ENCODE assay signal across 11 cellular contexts in the genomic region with DNA sequence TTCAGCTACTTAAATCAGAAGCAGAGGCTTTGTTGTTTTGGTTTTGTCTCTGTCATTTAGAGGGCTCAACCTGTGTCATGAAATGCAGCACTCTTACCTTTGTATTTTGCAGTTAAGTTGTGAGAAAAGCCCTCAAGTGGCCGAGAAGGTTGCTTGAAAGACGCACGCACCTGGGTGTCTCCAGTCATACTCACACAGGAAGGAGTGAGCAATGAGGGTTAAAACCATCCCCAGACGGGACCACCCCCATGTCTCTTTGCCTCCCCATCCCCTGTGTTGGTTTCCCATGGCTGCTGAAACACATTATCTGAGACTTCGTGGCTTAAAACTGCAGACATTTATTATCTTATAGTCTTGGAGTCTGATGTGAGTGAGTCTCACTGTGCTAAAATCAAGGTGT.
DNase-seq lines count a peak whose midpoint lies in the region; ATAC-seq, FAIRE-seq and TF ChIP-seq lines count a peak whose summit lies in the region.
"Had no signal": no experiment of that assay in that cellular context is flagged by ENCODE, and none has a peak within 500 bp of the region (broad histone marks: within the 10 kb centered on the region; RNA-seq: fewer than 3 reads in every experiment).

No MANE protein-coding gene starts in this region.

- H3K4me3 ChIP-seq in prostate gland (no peak overlapping the region), SK-N-SH (ENCODE audit: low read depth in 2 of 2, low read length in 1 of 2) (no peak overlapping the region)
- H3K4me3 ChIP-seq: thoracic aorta had no signal

- no peaks in the 10 kb centered on the region for H3K9me3 ChIP-seq in prostate gland
- H3K9me3 ChIP-seq in SK-N-SH = no peaks in the 10 kb centered on the region
- H3K9me3 ChIP-seq: thoracic aorta had no signal

- ATAC-seq in memory B cell (ENCODE audit: low read depth) = peak; percentile 22

- FAIRE-seq in frontal cortex (lab: Jason Lieb, UNC) = no peak
- FAIRE-seq in D721Med (lab: Jason Lieb, UNC) = no peak
- FAIRE-seq: A204.1 had no signal

- H3K27me3 Mint-ChIP-seq in memory B cell = no peaks in the 10 kb centered on the region

- no peak for TF ChIP-seq POLR2A in prostate gland (IDR thresholded peaks at IDR 0.05)

- no peaks in the 10 kb centered on the region for H3K9me2 ChIP-seq in SK-N-SH

- peak; percentile 47 for DNase-seq in activated gamma-delta T cell treated with Interleukin-2 at 50 U/mL for 16 hours
- DNase-seq in activated gamma-delta T cell (lab: John Stamatoyannopoulos, UW) = no peak
- peak; percentile 57 for DNase-seq in activated CD8-positive, alpha-beta memory T cell treated with anti-CD3 and anti-CD28 coated beads, Interleukin-2, amount 50 U/mL, for 4 hours
- no peak for DNase-seq in memory B cell (ENCODE audit: low spot score in 2 of 2)
- no peak for DNase-seq in prostate gland (ENCODE audit: low spot score)
- DNase-seq in frontal cortex (ENCODE audit: low spot score in 2 of 2) = no peak
- no peak for DNase-seq in SK-N-SH
- no peak for DNase-seq in D721Med (ENCODE audit: insufficient read length, low spot score)
- DNase-seq: Kasumi-1 had no signal

- H3K4me2 ChIP-seq in SK-N-SH = no peak overlapping the region

- 90% methylated on average over 5 of the region's 5 CpGs for WGBS in prostate gland
- WGBS in SK-N-SH (ENCODE audit: low lambda C conversion rate) = 62% methylated on average over 5 of the region's 5 CpGs

- H3K27ac ChIP-seq in prostate gland (no peak overlapping the region), SK-N-SH (ENCODE audit: low read depth in 2 of 2, low read length in 1 of 2) (no peak overlapping the region)
- H3K27ac ChIP-seq: thoracic aorta had no signal

- no peaks in the 10 kb centered on the region for H4K20me1 ChIP-seq in SK-N-SH (ENCODE audit: insufficient read depth)

- H3K36me3 ChIP-seq in prostate gland (no peaks in the 10 kb centered on the region), SK-N-SH (replicated peaks in 1 of 2; ENCODE audit: control insufficient read depth in 1 of 2, insufficient read depth in 2 of 2, low read length in 1 of 2) (no peaks in the 10 kb centered on the region)
- H3K36me3 ChIP-seq: thoracic aorta had no signal

- no peak overlapping the region for H2AFZ ChIP-seq in SK-N-SH (ENCODE audit: low read depth)

- no peaks in the 10 kb centered on the region for H3K36me3 Mint-ChIP-seq in memory B cell

- H3K79me2 ChIP-seq in SK-N-SH (ENCODE audit: insufficient read depth) = no peaks in the 10 kb centered on the region

- no peaks in the 10 kb centered on the region for H3F3A ChIP-seq in SK-N-SH (replicated peaks; ENCODE audit: insufficient read depth)

- peaks cover 19% of the 10 kb centered on the region for H3K4me1 Mint-ChIP-seq in memory B cell

- TF ChIP-seq RAD21 in SK-N-SH (IDR thresholded peaks at IDR 0.05; ENCODE audit: low read length) = no peak

- no peaks in the 10 kb centered on the region for H3K27me3 ChIP-seq in prostate gland (replicated peaks; ENCODE audit: insufficient read depth)
- H3K27me3 ChIP-seq in SK-N-SH (ENCODE audit: insufficient read depth) = no peaks in the 10 kb centered on the region

- CTCF ChIA-PET in SK-N-SH (lab: Yijun Ruan, JAX) = interaction anchor here (1.4 kb wide), 1 partner anchor 18 kb away, joined by 4 read pairs; no protein-coding TSS in a partner anchor

- POLR2A ChIA-PET in SK-N-SH (lab: Yijun Ruan, JAX) = no interaction called here

- no peak overlapping the region for H3K4me3 Mint-ChIP-seq in memory B cell

- no peak for TF ChIP-seq EP300 in SK-N-SH (IDR thresholded peaks at IDR 0.05; ENCODE audit: borderline replicate concordance in 1 of 2, low read depth in 1 of 2, low read length in 1 of 2)

- no peaks in the 10 kb centered on the region for H3K9me3 Mint-ChIP-seq in memory B cell

- peak overlapping the region; percentile 66 for H3K27ac Mint-ChIP-seq in memory B cell

- H3K4me1 ChIP-seq in prostate gland (replicated peaks) (no peaks in the 10 kb centered on the region), SK-N-SH (ENCODE audit: control insufficient read depth in 1 of 2, insufficient read depth in 2 of 2, low read depth in 1 of 2, low read length in 1 of 2) (no peaks in the 10 kb centered on the region; a peak in 1 of 4 replicates)

- TF ChIP-seq CTCF in prostate gland (IDR thresholded peaks at IDR 0.05) (no peak), SK-N-SH (IDR thresholded peaks at IDR 0.05) (no peak), D721Med (IDR thresholded peaks at IDR 0.05; ENCODE audit: insufficient read depth, missing control alignments) (no peak)

- no peak overlapping the region for H3K9ac ChIP-seq in SK-N-SH

- intact Hi-C loops in prostate gland (cut with DNase I) = no loop called here

TF ChIP-seq in SK-N-SH, 30 proteins besides CTCF, POLR2A, EP300 and RAD21:
- TF ChIP-seq GABPA (IDR thresholded peaks at IDR 0.05; ENCODE audit: low read depth) = no peak

Comparison
In these comparisons a context has a peak if more than half of its experiments do, and no peak if none do; other contexts are left out.
1. DNase-seq: peak in activated gamma-delta T cell treated with Interleukin-2 at 50 U/mL for 16 hours (single experiment) and activated CD8-positive, alpha-beta memory T cell treated with anti-CD3 and anti-CD28 coated beads, Interleukin-2, amount 50 U/mL, for 4 hours (single experiment); none in activated gamma-delta T cell (single experiment), memory B cell (0 of 2), prostate gland (single experiment), frontal cortex (0 of 2), SK-N-SH (single experiment) and D721Med (single experiment).